8 cellular contexts compared by ENCODE assay signal in genomic region chr7:100604078-100604975, GRCh38.
DNase-seq lines count a peak whose midpoint lies in the region; ATAC-seq and TF ChIP-seq lines count a peak whose summit lies in the region.

No MANE protein-coding gene starts in this region.

- peaks cover 17% of the 10 kb centered on the region for H3K4me1 ChIP-seq in mucosa of stomach (ENCODE audit: control insufficient read depth, insufficient read depth, low read length)

- H3K27me3 ChIP-seq in mucosa of stomach (ENCODE audit: control insufficient read depth, insufficient read depth, low read length), result peaks cover 10% of the 10 kb centered on the region

- no peaks in the 10 kb centered on the region for H3K36me3 ChIP-seq in mucosa of stomach (ENCODE audit: control insufficient read depth, insufficient read depth, low read length)

- peak; percentile 58 for ATAC-seq in HG02885 (IDR thresholded peaks at IDR 0.05; ENCODE audit: poor library complexity, unreplicated experiment)
- ATAC-seq in HG03521 (IDR thresholded peaks at IDR 0.05; ENCODE audit: unreplicated experiment), result no peak

- peak; percentile 26 for TF ChIP-seq POLR2A in GM10847 (IDR thresholded peaks at IDR 0.05; ENCODE audit: extremely low read depth, insufficient read length)

- H3K9ac ChIP-seq in mucosa of stomach (ENCODE audit: low read length), result peak overlapping the region; percentile 47

- H3K9me3 ChIP-seq in mucosa of stomach (ENCODE audit: control insufficient read depth, low read length), result no peaks in the 10 kb centered on the region

- peak; percentile 37 for TF ChIP-seq CTCF in epithelial cell of esophagus (IDR thresholded peaks at IDR 0.05; ENCODE audit: insufficient read depth, low read depth, low read length, missing control alignments)

- H3K4me3 ChIP-seq in epithelial cell of esophagus (ENCODE audit: low read length) (peak overlapping the region; percentile 58), mucosa of stomach (ENCODE audit: low read length) (peak overlapping the region; percentile 67)

- DNase-seq in NOMO-1 (lab: John Stamatoyannopoulos, UW; ENCODE audit: unreplicated experiment in 2 of 2) (peak; percentile 91), epithelial cell of esophagus (ENCODE audit: low read depth) (peak; percentile 58)
- DNase-seq in activated CD8-positive, alpha-beta memory T cell treated with anti-CD3 and anti-CD28 coated beads, Interleukin-2, amount 50 U/mL, for 4 hours, result peak; percentile 74
- DNase-seq in stimulated activated naive CD4-positive, alpha-beta T cell (lab: John Stamatoyannopoulos, UW), result peak; percentile 33 to 80 (median 71)
